ENCODE assay signal across 18 cellular contexts in the genomic region with DNA sequence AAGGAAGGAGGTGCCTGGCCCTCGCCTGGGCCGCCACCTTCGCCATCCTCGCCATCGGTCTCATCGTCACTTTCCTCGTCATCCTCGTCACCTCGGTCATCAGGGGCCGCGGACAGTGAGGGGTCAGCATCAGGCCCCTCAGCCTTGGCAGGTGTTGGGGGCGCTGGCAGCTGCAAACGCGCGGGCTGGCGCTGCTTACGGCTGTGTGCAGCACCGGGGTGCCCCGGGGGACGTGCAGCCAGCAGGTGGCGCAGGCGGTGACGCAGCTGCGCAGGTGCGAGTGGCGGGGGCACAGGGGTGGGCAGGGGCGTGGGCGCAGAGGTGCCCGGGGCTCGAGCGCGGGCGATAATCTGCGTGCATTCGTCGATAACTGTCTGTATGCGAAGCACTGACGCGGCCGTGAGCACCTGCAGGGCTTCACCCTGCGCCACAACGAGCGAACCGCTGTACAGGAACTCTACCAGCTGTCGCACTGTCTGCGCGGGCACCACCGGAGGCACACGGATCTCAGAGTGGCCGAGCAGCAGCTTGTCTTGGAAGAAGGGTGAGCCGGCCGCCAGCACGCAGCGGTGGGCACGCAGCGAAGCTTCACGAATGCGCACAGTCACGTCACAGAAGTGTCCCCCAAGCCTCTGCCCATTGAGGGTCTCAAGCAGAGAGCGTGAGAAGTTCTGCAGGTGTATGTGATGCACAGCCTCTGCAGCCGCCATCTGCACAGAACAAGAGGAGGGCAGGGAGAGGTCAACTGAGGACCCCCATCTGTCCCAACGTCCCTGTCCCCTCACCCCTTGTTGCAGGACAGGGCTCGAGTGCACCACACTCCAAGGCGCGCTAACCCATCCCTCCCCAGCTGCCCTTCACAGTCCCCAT. TPM values are rescaled to one million over a fixed set of nuclear protein-coding genes. Genes with fewer than 3 reads are reported as not detected.
DNase-seq lines count a peak whose midpoint lies in the region; ATAC-seq, FAIRE-seq and TF ChIP-seq lines count a peak whose summit lies in the region.
"Had no signal": no experiment of that assay in that cellular context is flagged by ENCODE, and none has a peak within 500 bp of the region (broad histone marks: within the 10 kb centered on the region; RNA-seq: fewer than 3 reads in every experiment).

No MANE protein-coding gene starts in this region.

- FAIRE-seq in urothelium cell line (lab: Jason Lieb, UNC): no peak

- H3K9me3 Mint-ChIP-seq in T-helper 2 cell treated with Interferon-gamma antibody and Interleukin-4, amounts not matched to agents 5 μg/mL and 100 μg/mL, for 36 hours: no peaks in the 10 kb centered on the region
- H3K9me3 Mint-ChIP-seq in H9: peaks cover 0 to 3% of the 10 kb centered on the region in 2 experiments; a peak in 1 of 5 replicates
- H3K9me3 Mint-ChIP-seq in activated naive CD8-positive, alpha-beta T cell treated with anti-CD3 and anti-CD28 coated beads for 36 hours: no peaks in the 10 kb centered on the region
- no peaks in the 10 kb centered on the region for H3K9me3 Mint-ChIP-seq in nephron

- TF ChIP-seq CTCF in H9 (conservative IDR thresholded peaks at IDR 0.05) (peak; percentile 37; the same call in 2 of the 3 replicates), nephron (IDR thresholded peaks at IDR 0.05; ENCODE audit: unreplicated experiment in 3 of 3) (no peak)

- H2BK120ac ChIP-seq in H9 (ENCODE audit: low read depth, low read length, poor library complexity, severe bottlenecking): no peak overlapping the region

- H3K4me2 ChIP-seq in H9 (ENCODE audit: insufficient read depth, insufficient read length, low read length): no peak overlapping the region

- H2BK5ac ChIP-seq in H9 (ENCODE audit: insufficient read length, low read length): no peak overlapping the region

- H4K91ac ChIP-seq in H9 (ENCODE audit: insufficient read length, low read depth, low read length): no peak overlapping the region

- H3K27ac ChIP-seq in H9 (ENCODE audit: insufficient read length, low read depth, low read length): no peak overlapping the region

- H3K79me1 ChIP-seq in H9 (ENCODE audit: insufficient read depth, low read depth, low read length, poor library complexity, severe bottlenecking): no peaks in the 10 kb centered on the region

- no peak for DNase-seq in T-helper 2 cell treated with Interferon-gamma antibody and Interleukin-4, amounts not matched to agents 5 μg/mL and 100 μg/mL, for 36 hours (ENCODE audit: low spot score)
- no peak for DNase-seq in T-helper 2 cell
- peak; percentile 26 for DNase-seq in H9
- DNase-seq in activated naive CD8-positive, alpha-beta T cell treated with anti-CD3 and anti-CD28 coated beads for 36 hours: no peak
- DNase-seq in urothelium cell line (ENCODE audit: low spot score): no peak
- DNase-seq in DMS53 (lab: John Stamatoyannopoulos, UW): no peak
- DNase-seq: ACHN, DMS153, heart right ventricle, IMR-90, left ventricle myocardium inferior, NCI-H187 treated with DMSO at 0.1 percent for 48 hours, occipital lobe, OCI-M1, spleen had no signal

- no peak overlapping the region for H3K4ac ChIP-seq in H9 (ENCODE audit: low read depth, low read length)

- no peak overlapping the region for H3K9ac ChIP-seq in H9 (ENCODE audit: extremely low read depth, insufficient read length, low read length)

- no peaks in the 10 kb centered on the region for H4K20me1 ChIP-seq in H9 (ENCODE audit: control insufficient read depth, insufficient read depth, insufficient read length)

- H3K4me1 ChIP-seq in H9 (ENCODE audit: insufficient read depth, low read length): no peaks in the 10 kb centered on the region; the same call in 1 of the 2 replicates

- H3K4me1 Mint-ChIP-seq in T-helper 2 cell treated with Interferon-gamma antibody and Interleukin-4, amounts not matched to agents 5 μg/mL and 100 μg/mL, for 36 hours (ENCODE audit: low read depth): peaks cover 26% of the 10 kb centered on the region
- peaks cover 41 to 42% of the 10 kb centered on the region in 2 experiments for H3K4me1 Mint-ChIP-seq in H9
- peaks cover 29% of the 10 kb centered on the region for H3K4me1 Mint-ChIP-seq in activated naive CD8-positive, alpha-beta T cell treated with anti-CD3 and anti-CD28 coated beads for 36 hours
- H3K4me1 Mint-ChIP-seq in nephron: peaks cover 30% of the 10 kb centered on the region

- peak overlapping the region; percentile 45 for H3K4me3 Mint-ChIP-seq in T-helper 2 cell treated with Interferon-gamma antibody and Interleukin-4, amounts not matched to agents 5 μg/mL and 100 μg/mL, for 36 hours
- peak overlapping the region in 1 of 2 experiments; percentile 40; a peak in 1 of 5 replicates for H3K4me3 Mint-ChIP-seq in H9
- peak overlapping the region; percentile 96 for H3K4me3 Mint-ChIP-seq in activated naive CD8-positive, alpha-beta T cell treated with anti-CD3 and anti-CD28 coated beads for 36 hours
- H3K4me3 Mint-ChIP-seq in nephron: peak overlapping the region; percentile 56 to 95 (median 90)

- H3K9me3 ChIP-seq in H9 (ENCODE audit: control insufficient read depth, low read depth, low read length): no peaks in the 10 kb centered on the region
- H3K9me3 ChIP-seq: heart right ventricle, left ventricle myocardium inferior, spleen, upper lobe of left lung had no signal

- no peak overlapping the region for H3T11ph ChIP-seq in H9 (ENCODE audit: low read length)

- no peak for ATAC-seq in HG03095 (IDR thresholded peaks at IDR 0.05; ENCODE audit: unreplicated experiment)
- ATAC-seq: heart right ventricle had no signal

- H3K14ac ChIP-seq in H9 (ENCODE audit: insufficient read depth, low read length): no peak overlapping the region

- no CpG with 5 or more reads among the region's 65 CpGs for WGBS in H9 (ENCODE audit: extremely low coverage, insufficient read length, low lambda C conversion rate)

- no peak overlapping the region for H2BK15ac ChIP-seq in H9 (ENCODE audit: low read depth, low read length)

- no peak overlapping the region for H3K27ac Mint-ChIP-seq in T-helper 2 cell treated with Interferon-gamma antibody and Interleukin-4, amounts not matched to agents 5 μg/mL and 100 μg/mL, for 36 hours
- no peak overlapping the region for H3K27ac Mint-ChIP-seq in H9
- H3K27ac Mint-ChIP-seq in activated naive CD8-positive, alpha-beta T cell treated with anti-CD3 and anti-CD28 coated beads for 36 hours: no peak overlapping the region
- H3K27ac Mint-ChIP-seq in nephron: peak overlapping the region in 1 of 3 experiments; percentile 100

- H3K23ac ChIP-seq in H9 (ENCODE audit: insufficient read length, low read depth, low read length): no peak overlapping the region

- H2BK12ac ChIP-seq in H9 (ENCODE audit: insufficient read length, low read depth, low read length): no peak overlapping the region

- H3K27me3 ChIP-seq in H9 (ENCODE audit: insufficient read depth, low read length): no peaks in the 10 kb centered on the region
- H3K27me3 ChIP-seq: heart right ventricle, spleen, upper lobe of left lung had no signal

- no peaks in the 10 kb centered on the region for H3K27me3 Mint-ChIP-seq in T-helper 2 cell treated with Interferon-gamma antibody and Interleukin-4, amounts not matched to agents 5 μg/mL and 100 μg/mL, for 36 hours (ENCODE audit: low read depth)
- peaks cover under 1% of the 10 kb centered on the region; the same call in 1 of the 2 replicates for H3K27me3 Mint-ChIP-seq in H9 (ENCODE audit: low read depth)
- H3K27me3 Mint-ChIP-seq in activated naive CD8-positive, alpha-beta T cell treated with anti-CD3 and anti-CD28 coated beads for 36 hours: no peaks in the 10 kb centered on the region
- no peaks in the 10 kb centered on the region for H3K27me3 Mint-ChIP-seq in nephron (ENCODE audit: low read depth)

- no peak overlapping the region for H4K8ac ChIP-seq in H9 (replicated peaks; ENCODE audit: insufficient read length, low read depth, low read length)

- no peak overlapping the region for H2AK5ac ChIP-seq in H9 (ENCODE audit: insufficient read length, low read length)

- H3K56ac ChIP-seq in H9 (ENCODE audit: insufficient read length, low read depth, low read length): no peak overlapping the region

- peaks cover 23% of the 10 kb centered on the region for H3K23me2 ChIP-seq in H9 (ENCODE audit: insufficient read length, low read depth, low read length, poor library complexity, severe bottlenecking)

- H2AFZ ChIP-seq in H9 (ENCODE audit: low read length): no peak overlapping the region

- no peak overlapping the region for H3K18ac ChIP-seq in H9 (ENCODE audit: insufficient read length, low read depth, low read length)

- peaks cover 2% of the 10 kb centered on the region; the same call in 1 of the 2 replicates for H3K79me2 ChIP-seq in H9 (ENCODE audit: insufficient read depth, low read length)

- peaks cover 19% of the 10 kb centered on the region for H3K36me3 Mint-ChIP-seq in T-helper 2 cell treated with Interferon-gamma antibody and Interleukin-4, amounts not matched to agents 5 μg/mL and 100 μg/mL, for 36 hours (ENCODE audit: low read depth)
- H3K36me3 Mint-ChIP-seq in H9 (ENCODE audit: insufficient read depth in 1 of 3, low read depth in 3 of 3) (peaks cover 9 to 19% (median 13%) of the 10 kb centered on the region in 3 experiments), nephron (ENCODE audit: low read depth) (peaks cover 7% of the 10 kb centered on the region)
- H3K36me3 Mint-ChIP-seq in activated naive CD8-positive, alpha-beta T cell treated with anti-CD3 and anti-CD28 coated beads for 36 hours: peaks cover 26% of the 10 kb centered on the region

- H2BK20ac ChIP-seq in H9 (ENCODE audit: low read depth, low read length, poor library complexity, severe bottlenecking): no peak overlapping the region

- H4K5ac ChIP-seq in H9 (ENCODE audit: insufficient read length, low read depth, low read length): no peak overlapping the region

RNA-seq across cellular contexts. Expression of gene ZBTB45, which starts 2.4 kb away (rescaled TPM):
- total RNA-seq in H9 (2021): 18.7 and 18.8 TPM in 2 replicates
- 10 to 100 TPM; 11.1 to 11.8 TPM for total RNA-seq in activated naive CD8-positive, alpha-beta T cell treated with anti-CD3 and anti-CD28 coated beads for 36 hours

RNA-seq across cellular contexts. Expression of gene SLC27A5, which starts 5.4 kb away (rescaled TPM):
- total RNA-seq in H9 (2021): 16.7 and 17.1 TPM in 2 replicates
- 10 to 100 TPM; 23.4 to 28.0 TPM for total RNA-seq in activated naive CD8-positive, alpha-beta T cell treated with anti-CD3 and anti-CD28 coated beads for 36 hours

RNA-seq across cellular contexts. Expression of gene TRIM28, which starts 26.7 kb away (rescaled TPM):
- 1,058 and 1,084 TPM in 2 replicates for total RNA-seq in H9 (2021)
- total RNA-seq in activated naive CD8-positive, alpha-beta T cell treated with anti-CD3 and anti-CD28 coated beads for 36 hours: 100 to 1,000 TPM; 671 to 701 TPM

RNA-seq across cellular contexts. Expression of gene CHMP2A, which starts 37.7 kb away (rescaled TPM):
- total RNA-seq in H9 (2021): 105 and 109 TPM in 2 replicates
- total RNA-seq in activated naive CD8-positive, alpha-beta T cell treated with anti-CD3 and anti-CD28 coated beads for 36 hours: 10 to 100 TPM; 76.9 to 79.2 TPM

RNA-seq across cellular contexts. Expression of gene ZNF446, which starts 41.0 kb away (rescaled TPM):
- 7.6 and 8.4 TPM in 2 replicates for total RNA-seq in H9 (2021)
- 1 to 10 TPM; 4.2 to 5.3 TPM for total RNA-seq in activated naive CD8-positive, alpha-beta T cell treated with anti-CD3 and anti-CD28 coated beads for 36 hours
